1 cellular context compared by ENCODE assay signal in genomic region chr19:6235031-6235951, GRCh38.
A peak's percentile ranks its signal among the peaks of the same experiment; 100 is the strongest.
TF ChIP-seq lines count a peak whose summit lies in the region.

No MANE protein-coding gene starts in this region.

TF ChIP-seq in K562, 482 proteins besides CTCF, POLR2A, EP300 and RAD21:
- 0 out of 2 replicates have a peak, but pooled peaks have one; percentile 33 for TF ChIP-seq POLR2G (IDR thresholded peaks at IDR 0.05; ENCODE audit: low read depth, low read length)
- TF ChIP-seq PHF20 (IDR thresholded peaks at IDR 0.05; ENCODE audit: partially characterized antibody): no peak
- TF ChIP-seq, protein P1, sequence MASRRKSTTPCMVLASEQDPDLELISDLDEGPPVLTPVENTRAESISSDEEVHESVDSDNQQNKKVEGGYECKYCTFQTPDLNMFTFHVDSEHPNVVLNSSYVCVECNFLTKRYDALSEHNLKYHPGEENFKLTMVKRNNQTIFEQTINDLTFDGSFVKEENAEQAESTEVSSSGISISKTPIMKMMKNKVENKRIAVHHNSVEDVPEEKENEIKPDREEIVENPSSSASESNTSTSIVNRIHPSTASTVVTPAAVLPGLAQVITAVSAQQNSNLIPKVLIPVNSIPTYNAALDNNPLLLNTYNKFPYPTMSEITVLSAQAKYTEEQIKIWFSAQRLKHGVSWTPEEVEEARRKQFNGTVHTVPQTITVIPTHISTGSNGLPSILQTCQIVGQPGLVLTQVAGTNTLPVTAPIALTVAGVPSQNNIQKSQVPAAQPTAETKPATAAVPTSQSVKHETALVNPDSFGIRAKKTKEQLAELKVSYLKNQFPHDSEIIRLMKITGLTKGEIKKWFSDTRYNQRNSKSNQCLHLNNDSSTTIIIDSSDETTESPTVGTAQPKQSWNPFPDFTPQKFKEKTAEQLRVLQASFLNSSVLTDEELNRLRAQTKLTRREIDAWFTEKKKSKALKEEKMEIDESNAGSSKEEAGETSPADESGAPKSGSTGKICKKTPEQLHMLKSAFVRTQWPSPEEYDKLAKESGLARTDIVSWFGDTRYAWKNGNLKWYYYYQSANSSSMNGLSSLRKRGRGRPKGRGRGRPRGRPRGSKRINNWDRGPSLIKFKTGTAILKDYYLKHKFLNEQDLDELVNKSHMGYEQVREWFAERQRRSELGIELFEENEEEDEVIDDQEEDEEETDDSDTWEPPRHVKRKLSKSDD (conservative IDR thresholded peaks at IDR 0.05; ENCODE audit: low read length): no peak
- no peak for TF ChIP-seq TFAM (CRISPR knock-in tag; conservative IDR thresholded peaks at IDR 0.05)
- TF ChIP-seq NEUROD1 (IDR thresholded peaks at IDR 0.05; ENCODE audit: borderline replicate concordance, low read depth, low read length, partially characterized antibody): no peak
- no peak for TF ChIP-seq ZNF444 (CRISPR knock-in tag; IDR thresholded peaks at IDR 0.05)
